In the genomic region with DNA sequence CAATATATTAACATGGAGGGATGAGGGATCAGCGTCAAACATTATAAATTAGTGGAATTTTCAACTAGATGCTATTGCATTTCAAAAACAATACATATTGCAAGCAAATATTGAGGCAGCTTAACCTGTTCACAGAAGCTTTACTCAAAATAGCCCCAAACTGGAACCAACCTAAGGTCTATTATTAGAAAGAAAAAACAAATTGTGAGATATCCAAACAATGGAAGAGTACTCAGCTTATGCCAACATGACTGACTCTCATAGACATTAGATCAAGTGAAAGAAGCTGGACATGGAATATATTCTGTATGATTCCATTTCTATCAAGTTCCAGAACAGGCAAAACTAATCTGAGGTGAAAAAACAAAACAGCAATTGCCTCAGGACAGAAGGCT, we compare ENCODE assay signal across 16 cellular contexts. TPM values are rescaled to one million over a fixed set of nuclear protein-coding genes. Genes with fewer than 3 reads are reported as not detected.
DNase-seq lines count a peak whose midpoint lies in the region; ATAC-seq and TF ChIP-seq lines count a peak whose summit lies in the region.
"Had no signal": no experiment of that assay in that cellular context is flagged by ENCODE, and none has a peak within 500 bp of the region (broad histone marks: within the 10 kb centered on the region; RNA-seq: fewer than 3 reads in every experiment).

No MANE protein-coding gene starts in this region.

- H3K4me1 ChIP-seq in right atrium auricular region, result peaks cover 0 to 5% of the 10 kb centered on the region in 2 donors

- CTCF ChIA-PET in T-cell (lab: Charles Lee), result no interaction called here

- no peak overlapping the region for H3K4me3 Mint-ChIP-seq in activated naive CD8-positive, alpha-beta T cell treated with anti-CD3 and anti-CD28 coated beads, Interleukin-2, amount 50 U/mL, for 24 hours
- H3K4me3 Mint-ChIP-seq in activated naive CD8-positive, alpha-beta T cell treated with anti-CD3 and anti-CD28 coated beads for 36 hours, result no peak overlapping the region
- H3K4me3 Mint-ChIP-seq in T-cell, result no peak overlapping the region

- no peaks in the 10 kb centered on the region for H3K27me3 Mint-ChIP-seq in activated naive CD8-positive, alpha-beta T cell treated with anti-CD3 and anti-CD28 coated beads, Interleukin-2, amount 50 U/mL, for 24 hours
- no peaks in the 10 kb centered on the region for H3K27me3 Mint-ChIP-seq in activated naive CD8-positive, alpha-beta T cell treated with anti-CD3 and anti-CD28 coated beads for 36 hours
- H3K27me3 Mint-ChIP-seq in T-cell, result no peaks in the 10 kb centered on the region

- no peak for TF ChIP-seq CTCF in right atrium auricular region (IDR thresholded peaks at IDR 0.05)

- H3K27me3 ChIP-seq in right atrium auricular region, result no peaks in the 10 kb centered on the region
- H3K27me3 ChIP-seq: gastroesophageal sphincter had no signal

- H3K36me3 Mint-ChIP-seq in activated naive CD8-positive, alpha-beta T cell treated with anti-CD3 and anti-CD28 coated beads, Interleukin-2, amount 50 U/mL, for 24 hours (ENCODE audit: low read depth), result peaks cover 15% of the 10 kb centered on the region
- peaks cover 12% of the 10 kb centered on the region for H3K36me3 Mint-ChIP-seq in activated naive CD8-positive, alpha-beta T cell treated with anti-CD3 and anti-CD28 coated beads for 36 hours
- H3K36me3 Mint-ChIP-seq in T-cell, result peaks cover 20% of the 10 kb centered on the region

- H3K4me1 Mint-ChIP-seq in activated naive CD8-positive, alpha-beta T cell treated with anti-CD3 and anti-CD28 coated beads, Interleukin-2, amount 50 U/mL, for 24 hours, result peaks cover 26% of the 10 kb centered on the region
- peaks cover 32% of the 10 kb centered on the region for H3K4me1 Mint-ChIP-seq in activated naive CD8-positive, alpha-beta T cell treated with anti-CD3 and anti-CD28 coated beads for 36 hours
- peaks cover 26 to 41% (median 35%) of the 10 kb centered on the region in 3 donors for H3K4me1 Mint-ChIP-seq in T-cell

- peak overlapping the region; percentile 69 for H3K27ac Mint-ChIP-seq in activated naive CD8-positive, alpha-beta T cell treated with anti-CD3 and anti-CD28 coated beads, Interleukin-2, amount 50 U/mL, for 24 hours
- no peak overlapping the region for H3K27ac Mint-ChIP-seq in activated naive CD8-positive, alpha-beta T cell treated with anti-CD3 and anti-CD28 coated beads for 36 hours
- peak overlapping the region; percentile 28 to 43 for H3K27ac Mint-ChIP-seq in T-cell

- H3K4me3 ChIP-seq in right atrium auricular region, result no peak overlapping the region
- H3K4me3 ChIP-seq: gastroesophageal sphincter, skin epidermis had no signal

- H3K27ac ChIP-seq in right atrium auricular region, result peak overlapping the region; percentile 64 to 83
- peak overlapping the region; percentile 73 for H3K27ac ChIP-seq in temporal lobe (ENCODE audit: low read depth, low read length)
- H3K27ac ChIP-seq: gastroesophageal sphincter, skin epidermis had no signal

- POLR2A ChIA-PET in T-cell (lab: Charles Lee), result interaction anchor here in 1 of 2 donors (0.6 kb wide), 1 partner anchor 245 kb away, joined by 8 read pairs; no protein-coding TSS in a partner anchor

- no peaks in the 10 kb centered on the region for H3K9me3 Mint-ChIP-seq in activated naive CD8-positive, alpha-beta T cell treated with anti-CD3 and anti-CD28 coated beads, Interleukin-2, amount 50 U/mL, for 24 hours
- H3K9me3 Mint-ChIP-seq in activated naive CD8-positive, alpha-beta T cell treated with anti-CD3 and anti-CD28 coated beads for 36 hours, result no peaks in the 10 kb centered on the region
- H3K9me3 Mint-ChIP-seq in T-cell, result no peaks in the 10 kb centered on the region

- peaks cover 22% of the 10 kb centered on the region for H3K36me3 ChIP-seq in right atrium auricular region

- DNase-seq in activated naive CD8-positive, alpha-beta T cell treated with anti-CD3 and anti-CD28 coated beads, Interleukin-2, amount 50 U/mL, for 24 hours, result no peak
- no peak for DNase-seq in activated naive CD8-positive, alpha-beta T cell treated with anti-CD3 and anti-CD28 coated beads for 36 hours
- DNase-seq in T-cell (no peak), right atrium auricular region (ENCODE audit: low spot score) (no peak), dermis blood vessel endothelial cell (no peak), cerebellum (ENCODE audit: low spot score) (no peak), kidney tubule cell (ENCODE audit: low spot score) (no peak)
- DNase-seq: activated CD4-positive, alpha-beta T cell treated with anti-CD3 and anti-CD28 coated beads for 1 hour; NCI-H1417; NCI-H2227 treated with DMSO at 0.1 percent for 48 hours; occipital lobe; RPMI8226; stimulated activated naive CD4-positive, alpha-beta T cell had no signal

- no peaks in the 10 kb centered on the region for H3K9me3 ChIP-seq in right atrium auricular region
- H3K9me3 ChIP-seq: gastroesophageal sphincter had no signal

- no peak for ATAC-seq in activated naive CD8-positive, alpha-beta T cell treated with anti-CD3 and anti-CD28 coated beads, Interleukin-2, amount 50 U/mL, for 24 hours
- no peak for ATAC-seq in T-cell (replicated peaks in 1 of 4)
- ATAC-seq: gastroesophageal sphincter had no signal

RNA-seq across cellular contexts. Expression of gene NEK3, which starts 27.6 kb away (rescaled TPM):
- total RNA-seq in activated naive CD8-positive, alpha-beta T cell treated with anti-CD3 and anti-CD28 coated beads for 36 hours, result 1 to 10 TPM; 1.5 to 2.5 TPM
- total RNA-seq in T-cell, result 1 to 10 TPM; 2.8 to 7.9 (median 4.3) TPM
- 1 to 10 TPM; 4.0 to 9.2 TPM for total RNA-seq in right atrium auricular region
- 9.8 TPM for total RNA-seq in temporal lobe
- total RNA-seq in dermis blood vessel endothelial cell, result 13.2 and 17.9 TPM in 2 replicates
- total RNA-seq in cerebellum, result 13.8 TPM

RNA-seq across cellular contexts. Expression of gene NEK5, which starts 58.2 kb away (rescaled TPM):
- total RNA-seq in activated naive CD8-positive, alpha-beta T cell treated with anti-CD3 and anti-CD28 coated beads for 36 hours, result under 1 TPM in 1 of 2 experiments, not detected in 1; 0.10 TPM
- under 1 TPM in 1 of 5 donors, not detected in 4; 0.09 TPM for total RNA-seq in T-cell
- 1 to 10 TPM in 1 of 2 donors, under 1 TPM in 1; 0.55 to 1.1 TPM for total RNA-seq in right atrium auricular region
- total RNA-seq in temporal lobe, result 0.74 TPM
- total RNA-seq in dermis blood vessel endothelial cell, result 0.05 and 0.34 TPM in 2 replicates
- 2.4 TPM for total RNA-seq in cerebellum
